In genomic region chr20:25750765-25751696, GRCh38 we compare ENCODE assay signal across 7 cellular contexts. TPM values are rescaled to one million over a fixed set of nuclear protein-coding genes. Genes with fewer than 3 reads are reported as not detected.
DNase-seq lines count a peak whose midpoint lies in the region; ATAC-seq, FAIRE-seq and TF ChIP-seq lines count a peak whose summit lies in the region.

No MANE protein-coding gene starts in this region.

- H3K9ac ChIP-seq in astrocyte (ENCODE audit: low read length) (peak overlapping the region; percentile 71), iPS-15b (ENCODE audit: low read depth, low read length) (no peak overlapping the region)

- FAIRE-seq in astrocyte (lab: Jason Lieb, UNC) = no peak

- H3K27me3 ChIP-seq in astrocyte (ENCODE audit: insufficient read depth, low read length) (no peaks in the 10 kb centered on the region), iPS-15b (ENCODE audit: control insufficient read depth, insufficient read depth, low read length) (no peaks in the 10 kb centered on the region)

- H3K9me3 ChIP-seq in astrocyte (ENCODE audit: insufficient read depth, low read depth, low read length) (no peaks in the 10 kb centered on the region), iPS-15b (ENCODE audit: control insufficient read depth, insufficient read depth, low read length) (no peaks in the 10 kb centered on the region)

- no peak overlapping the region for H3K27ac Mint-ChIP-seq in astrocyte (ENCODE audit: unreplicated experiment)

- no peaks in the 10 kb centered on the region for H3K36me3 Mint-ChIP-seq in astrocyte (ENCODE audit: low read depth, unreplicated experiment)

- H3K36me3 ChIP-seq in astrocyte (ENCODE audit: insufficient read depth, low read length) = no peaks in the 10 kb centered on the region
- no peaks in the 10 kb centered on the region for H3K36me3 ChIP-seq in iPS-15b (ENCODE audit: control insufficient read depth, insufficient read depth, low read length)

- H4K20me1 ChIP-seq in astrocyte (ENCODE audit: insufficient read depth, low read length) = no peaks in the 10 kb centered on the region

- DNase-seq in SW480 (ENCODE audit: low spot score) = peak; percentile 78
- DNase-seq in astrocyte (ENCODE audit: low read depth) = no peak
- peak; percentile 33 to 38 for DNase-seq in stimulated activated CD4-positive, alpha-beta T cell treated with anti-CD3 and anti-CD28 coated beads, Interleukin-12 subunit alpha, Interleukin-12 subunit beta, amount 100 ng/mL, for 24 hours (ENCODE audit: low read depth in 2 of 2)

- H3K4me3 Mint-ChIP-seq in astrocyte (ENCODE audit: unreplicated experiment) = peak overlapping the region; percentile 62

- ATAC-seq in GM18907 (IDR thresholded peaks at IDR 0.05; ENCODE audit: unreplicated experiment) (peak; percentile 89), HG03432 (IDR thresholded peaks at IDR 0.05; ENCODE audit: unreplicated experiment) (peak; percentile 71), GM21737 (IDR thresholded peaks at IDR 0.05; ENCODE audit: unreplicated experiment) (no peak)

- TF ChIP-seq CTCF in astrocyte (IDR thresholded peaks at IDR 0.05; ENCODE audit: insufficient read depth, low read depth, low read length) = no peak

- H3K79me2 ChIP-seq in astrocyte (ENCODE audit: insufficient read depth, low read length) = no peaks in the 10 kb centered on the region

- peak overlapping the region; percentile 81 for H3K4me2 ChIP-seq in astrocyte (ENCODE audit: low read length)

- H2AFZ ChIP-seq in astrocyte (ENCODE audit: low read depth, low read length) = peak overlapping the region; percentile 83

- H3K4me1 ChIP-seq in astrocyte (ENCODE audit: insufficient read depth, low read length) (no peaks in the 10 kb centered on the region), iPS-15b (ENCODE audit: control insufficient read depth, insufficient read depth, low read length) (no peaks in the 10 kb centered on the region)

- H3K4me1 Mint-ChIP-seq in astrocyte (ENCODE audit: low read depth, unreplicated experiment) = no peaks in the 10 kb centered on the region

- H3K27ac ChIP-seq in astrocyte (ENCODE audit: low read depth, low read length) = no peak overlapping the region

- H3K27me3 Mint-ChIP-seq in astrocyte (ENCODE audit: low read depth, unreplicated experiment) = no peaks in the 10 kb centered on the region

- H3K9me3 Mint-ChIP-seq in astrocyte (ENCODE audit: unreplicated experiment) = no peaks in the 10 kb centered on the region

- H3K4me3 ChIP-seq in astrocyte (ENCODE audit: insufficient read depth, low read depth, low read length) (peak overlapping the region; percentile 44), iPS-15b (ENCODE audit: low read depth, low read length) (peak overlapping the region; percentile 54)

RNA-seq across cellular contexts. Expression of gene ZNF337, which starts 54.4 kb away (rescaled TPM):
- total RNA-seq in astrocyte = 13.8 and 15.6 TPM in 2 replicates
